In the genomic region with DNA sequence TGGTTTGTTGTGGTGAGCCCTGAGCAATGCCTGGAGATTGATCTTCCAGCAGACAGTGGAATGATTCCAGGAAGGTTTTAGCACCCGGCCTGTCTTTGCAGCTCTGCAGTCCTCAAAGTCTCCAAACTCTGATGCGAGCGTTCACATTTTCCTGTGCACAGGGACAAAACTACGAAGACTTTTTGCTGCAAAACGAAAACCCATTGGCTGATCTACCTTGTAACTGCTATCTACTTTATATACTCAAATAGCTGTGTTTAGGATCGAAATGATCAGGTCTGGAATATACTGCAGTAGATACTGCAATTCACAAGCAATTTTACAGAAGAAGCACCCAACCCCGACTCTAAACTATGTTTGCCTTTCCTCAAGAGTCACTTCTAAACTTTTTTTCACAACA, we compare ENCODE assay signal across 2 cellular contexts.
TF ChIP-seq lines count a peak whose summit lies in the region.

No MANE protein-coding gene starts in this region.

TF ChIP-seq in GM23338, 12 proteins besides CTCF, POLR2A, EP300 and RAD21:
- TF ChIP-seq, protein P1, sequence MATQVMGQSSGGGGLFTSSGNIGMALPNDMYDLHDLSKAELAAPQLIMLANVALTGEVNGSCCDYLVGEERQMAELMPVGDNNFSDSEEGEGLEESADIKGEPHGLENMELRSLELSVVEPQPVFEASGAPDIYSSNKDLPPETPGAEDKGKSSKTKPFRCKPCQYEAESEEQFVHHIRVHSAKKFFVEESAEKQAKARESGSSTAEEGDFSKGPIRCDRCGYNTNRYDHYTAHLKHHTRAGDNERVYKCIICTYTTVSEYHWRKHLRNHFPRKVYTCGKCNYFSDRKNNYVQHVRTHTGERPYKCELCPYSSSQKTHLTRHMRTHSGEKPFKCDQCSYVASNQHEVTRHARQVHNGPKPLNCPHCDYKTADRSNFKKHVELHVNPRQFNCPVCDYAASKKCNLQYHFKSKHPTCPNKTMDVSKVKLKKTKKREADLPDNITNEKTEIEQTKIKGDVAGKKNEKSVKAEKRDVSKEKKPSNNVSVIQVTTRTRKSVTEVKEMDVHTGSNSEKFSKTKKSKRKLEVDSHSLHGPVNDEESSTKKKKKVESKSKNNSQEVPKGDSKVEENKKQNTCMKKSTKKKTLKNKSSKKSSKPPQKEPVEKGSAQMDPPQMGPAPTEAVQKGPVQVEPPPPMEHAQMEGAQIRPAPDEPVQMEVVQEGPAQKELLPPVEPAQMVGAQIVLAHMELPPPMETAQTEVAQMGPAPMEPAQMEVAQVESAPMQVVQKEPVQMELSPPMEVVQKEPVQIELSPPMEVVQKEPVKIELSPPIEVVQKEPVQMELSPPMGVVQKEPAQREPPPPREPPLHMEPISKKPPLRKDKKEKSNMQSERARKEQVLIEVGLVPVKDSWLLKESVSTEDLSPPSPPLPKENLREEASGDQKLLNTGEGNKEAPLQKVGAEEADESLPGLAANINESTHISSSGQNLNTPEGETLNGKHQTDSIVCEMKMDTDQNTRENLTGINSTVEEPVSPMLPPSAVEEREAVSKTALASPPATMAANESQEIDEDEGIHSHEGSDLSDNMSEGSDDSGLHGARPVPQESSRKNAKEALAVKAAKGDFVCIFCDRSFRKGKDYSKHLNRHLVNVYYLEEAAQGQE (IDR thresholded peaks at IDR 0.05; ENCODE audit: unreplicated experiment): no peak
- TF ChIP-seq ZNF331 (CRISPR knock-in tag; IDR thresholded peaks at IDR 0.05; ENCODE audit: low read depth): no peak
- no peak for TF ChIP-seq STAT1 (IDR thresholded peaks at IDR 0.05; ENCODE audit: unreplicated experiment)
- TF ChIP-seq, protein P2, sequence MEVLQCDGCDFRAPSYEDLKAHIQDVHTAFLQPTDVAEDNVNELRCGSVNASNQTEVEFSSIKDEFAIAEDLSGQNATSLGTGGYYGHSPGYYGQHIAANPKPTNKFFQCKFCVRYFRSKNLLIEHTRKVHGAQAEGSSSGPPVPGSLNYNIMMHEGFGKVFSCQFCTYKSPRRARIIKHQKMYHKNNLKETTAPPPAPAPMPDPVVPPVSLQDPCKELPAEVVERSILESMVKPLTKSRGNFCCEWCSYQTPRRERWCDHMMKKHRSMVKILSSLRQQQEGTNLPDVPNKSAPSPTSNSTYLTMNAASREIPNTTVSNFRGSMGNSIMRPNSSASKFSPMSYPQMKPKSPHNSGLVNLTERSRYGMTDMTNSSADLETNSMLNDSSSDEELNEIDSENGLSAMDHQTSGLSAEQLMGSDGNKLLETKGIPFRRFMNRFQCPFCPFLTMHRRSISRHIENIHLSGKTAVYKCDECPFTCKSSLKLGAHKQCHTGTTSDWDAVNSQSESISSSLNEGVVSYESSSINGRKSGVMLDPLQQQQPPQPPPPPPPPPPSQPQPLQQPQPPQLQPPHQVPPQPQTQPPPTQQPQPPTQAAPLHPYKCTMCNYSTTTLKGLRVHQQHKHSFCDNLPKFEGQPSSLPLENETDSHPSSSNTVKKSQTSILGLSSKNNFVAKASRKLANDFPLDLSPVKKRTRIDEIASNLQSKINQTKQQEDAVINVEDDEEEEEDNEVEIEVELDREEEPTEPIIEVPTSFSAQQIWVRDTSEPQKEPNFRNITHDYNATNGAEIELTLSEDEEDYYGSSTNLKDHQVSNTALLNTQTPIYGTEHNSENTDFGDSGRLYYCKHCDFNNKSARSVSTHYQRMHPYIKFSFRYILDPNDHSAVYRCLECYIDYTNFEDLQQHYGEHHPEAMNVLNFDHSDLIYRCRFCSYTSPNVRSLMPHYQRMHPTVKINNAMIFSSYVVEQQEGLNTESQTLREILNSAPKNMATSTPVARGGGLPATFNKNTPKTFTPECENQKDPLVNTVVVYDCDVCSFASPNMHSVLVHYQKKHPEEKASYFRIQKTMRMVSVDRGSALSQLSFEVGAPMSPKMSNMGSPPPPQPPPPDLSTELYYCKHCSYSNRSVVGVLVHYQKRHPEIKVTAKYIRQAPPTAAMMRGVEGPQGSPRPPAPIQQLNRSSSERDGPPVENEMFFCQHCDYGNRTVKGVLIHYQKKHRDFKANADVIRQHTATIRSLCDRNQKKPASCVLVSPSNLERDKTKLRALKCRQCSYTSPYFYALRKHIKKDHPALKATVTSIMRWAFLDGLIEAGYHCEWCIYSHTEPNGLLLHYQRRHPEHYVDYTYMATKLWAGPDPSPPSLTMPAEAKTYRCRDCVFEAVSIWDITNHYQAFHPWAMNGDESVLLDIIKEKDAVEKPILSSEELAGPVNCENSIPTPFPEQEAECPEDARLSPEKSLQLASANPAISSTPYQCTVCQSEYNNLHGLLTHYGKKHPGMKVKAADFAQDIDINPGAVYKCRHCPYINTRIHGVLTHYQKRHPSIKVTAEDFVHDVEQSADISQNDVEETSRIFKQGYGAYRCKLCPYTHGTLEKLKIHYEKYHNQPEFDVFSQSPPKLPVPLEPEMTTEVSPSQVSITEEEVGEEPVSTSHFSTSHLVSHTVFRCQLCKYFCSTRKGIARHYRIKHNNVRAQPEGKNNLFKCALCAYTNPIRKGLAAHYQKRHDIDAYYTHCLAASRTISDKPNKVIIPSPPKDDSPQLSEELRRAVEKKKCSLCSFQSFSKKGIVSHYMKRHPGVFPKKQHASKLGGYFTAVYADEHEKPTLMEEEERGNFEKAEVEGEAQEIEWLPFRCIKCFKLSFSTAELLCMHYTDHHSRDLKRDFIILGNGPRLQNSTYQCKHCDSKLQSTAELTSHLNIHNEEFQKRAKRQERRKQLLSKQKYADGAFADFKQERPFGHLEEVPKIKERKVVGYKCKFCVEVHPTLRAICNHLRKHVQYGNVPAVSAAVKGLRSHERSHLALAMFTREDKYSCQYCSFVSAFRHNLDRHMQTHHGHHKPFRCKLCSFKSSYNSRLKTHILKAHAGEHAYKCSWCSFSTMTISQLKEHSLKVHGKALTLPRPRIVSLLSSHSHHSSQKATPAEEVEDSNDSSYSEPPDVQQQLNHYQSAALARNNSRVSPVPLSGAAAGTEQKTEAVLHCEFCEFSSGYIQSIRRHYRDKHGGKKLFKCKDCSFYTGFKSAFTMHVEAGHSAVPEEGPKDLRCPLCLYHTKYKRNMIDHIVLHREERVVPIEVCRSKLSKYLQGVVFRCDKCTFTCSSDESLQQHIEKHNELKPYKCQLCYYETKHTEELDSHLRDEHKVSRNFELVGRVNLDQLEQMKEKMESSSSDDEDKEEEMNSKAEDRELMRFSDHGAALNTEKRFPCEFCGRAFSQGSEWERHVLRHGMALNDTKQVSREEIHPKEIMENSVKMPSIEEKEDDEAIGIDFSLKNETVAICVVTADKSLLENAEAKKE (CRISPR knock-in tag; IDR thresholded peaks at IDR 0.05): no peak
- TF ChIP-seq ZNF114 (CRISPR knock-in tag; IDR thresholded peaks at IDR 0.05): no peak

TF ChIP-seq in WTC11, 78 proteins besides CTCF, POLR2A, EP300 and RAD21:
- TF ChIP-seq TEAD4 (CRISPR knock-in tag; IDR thresholded peaks at IDR 0.05): no peak
- TF ChIP-seq, protein P3, sequence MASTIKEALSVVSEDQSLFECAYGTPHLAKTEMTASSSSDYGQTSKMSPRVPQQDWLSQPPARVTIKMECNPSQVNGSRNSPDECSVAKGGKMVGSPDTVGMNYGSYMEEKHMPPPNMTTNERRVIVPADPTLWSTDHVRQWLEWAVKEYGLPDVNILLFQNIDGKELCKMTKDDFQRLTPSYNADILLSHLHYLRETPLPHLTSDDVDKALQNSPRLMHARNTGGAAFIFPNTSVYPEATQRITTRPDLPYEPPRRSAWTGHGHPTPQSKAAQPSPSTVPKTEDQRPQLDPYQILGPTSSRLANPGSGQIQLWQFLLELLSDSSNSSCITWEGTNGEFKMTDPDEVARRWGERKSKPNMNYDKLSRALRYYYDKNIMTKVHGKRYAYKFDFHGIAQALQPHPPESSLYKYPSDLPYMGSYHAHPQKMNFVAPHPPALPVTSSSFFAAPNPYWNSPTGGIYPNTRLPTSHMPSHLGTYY (CRISPR knock-in tag; IDR thresholded peaks at IDR 0.05): no peak
- TF ChIP-seq ZNF138 (CRISPR knock-in tag; conservative IDR thresholded peaks at IDR 0.05): no peak
- TF ChIP-seq, protein P4, sequence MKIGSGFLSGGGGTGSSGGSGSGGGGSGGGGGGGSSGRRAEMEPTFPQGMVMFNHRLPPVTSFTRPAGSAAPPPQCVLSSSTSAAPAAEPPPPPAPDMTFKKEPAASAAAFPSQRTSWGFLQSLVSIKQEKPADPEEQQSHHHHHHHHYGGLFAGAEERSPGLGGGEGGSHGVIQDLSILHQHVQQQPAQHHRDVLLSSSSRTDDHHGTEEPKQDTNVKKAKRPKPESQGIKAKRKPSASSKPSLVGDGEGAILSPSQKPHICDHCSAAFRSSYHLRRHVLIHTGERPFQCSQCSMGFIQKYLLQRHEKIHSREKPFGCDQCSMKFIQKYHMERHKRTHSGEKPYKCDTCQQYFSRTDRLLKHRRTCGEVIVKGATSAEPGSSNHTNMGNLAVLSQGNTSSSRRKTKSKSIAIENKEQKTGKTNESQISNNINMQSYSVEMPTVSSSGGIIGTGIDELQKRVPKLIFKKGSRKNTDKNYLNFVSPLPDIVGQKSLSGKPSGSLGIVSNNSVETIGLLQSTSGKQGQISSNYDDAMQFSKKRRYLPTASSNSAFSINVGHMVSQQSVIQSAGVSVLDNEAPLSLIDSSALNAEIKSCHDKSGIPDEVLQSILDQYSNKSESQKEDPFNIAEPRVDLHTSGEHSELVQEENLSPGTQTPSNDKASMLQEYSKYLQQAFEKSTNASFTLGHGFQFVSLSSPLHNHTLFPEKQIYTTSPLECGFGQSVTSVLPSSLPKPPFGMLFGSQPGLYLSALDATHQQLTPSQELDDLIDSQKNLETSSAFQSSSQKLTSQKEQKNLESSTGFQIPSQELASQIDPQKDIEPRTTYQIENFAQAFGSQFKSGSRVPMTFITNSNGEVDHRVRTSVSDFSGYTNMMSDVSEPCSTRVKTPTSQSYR (CRISPR knock-in tag; IDR thresholded peaks at IDR 0.05): no peak
- TF ChIP-seq, protein P5, sequence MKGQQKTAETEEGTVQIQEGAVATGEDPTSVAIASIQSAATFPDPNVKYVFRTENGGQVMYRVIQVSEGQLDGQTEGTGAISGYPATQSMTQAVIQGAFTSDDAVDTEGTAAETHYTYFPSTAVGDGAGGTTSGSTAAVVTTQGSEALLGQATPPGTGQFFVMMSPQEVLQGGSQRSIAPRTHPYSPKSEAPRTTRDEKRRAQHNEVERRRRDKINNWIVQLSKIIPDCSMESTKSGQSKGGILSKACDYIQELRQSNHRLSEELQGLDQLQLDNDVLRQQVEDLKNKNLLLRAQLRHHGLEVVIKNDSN (CRISPR knock-in tag; IDR thresholded peaks at IDR 0.05): no peak
- TF ChIP-seq KAT7 (CRISPR knock-in tag; IDR thresholded peaks at IDR 0.05; ENCODE audit: borderline replicate concordance): no peak
- TF ChIP-seq GRHL2 (CRISPR knock-in tag; IDR thresholded peaks at IDR 0.05; ENCODE audit: insufficient replicate concordance, severe bottlenecking): no peak
TF ChIP-seq in WTC11: peak in this region for 0.
